In genomic region chr13:107553838-107554237, GRCh38 we compare ENCODE assay signal across 24 cellular contexts.
DNase-seq lines count a peak whose midpoint lies in the region; ATAC-seq and TF ChIP-seq lines count a peak whose summit lies in the region.
"Had no signal": no experiment of that assay in that cellular context is flagged by ENCODE, and none has a peak within 500 bp of the region (broad histone marks: within the 10 kb centered on the region; RNA-seq: fewer than 3 reads in every experiment).

No MANE protein-coding gene starts in this region.

- no peak overlapping the region; the same call in 1 of the 2 replicates for H3K27ac Mint-ChIP-seq in WTC11
- no peak overlapping the region for H3K27ac Mint-ChIP-seq in natural killer cell treated with Interleukin-12 subunit alpha and Interleukin-12 subunit beta and Interleukin-15 and Interleukin-18, amount 100 ng/mL, for 72 hours
- H3K27ac Mint-ChIP-seq: activated CD4-positive, alpha-beta T cell treated with anti-CD3 and anti-CD28 coated beads for 36 hours had no signal

- DNase-seq in BE2C (peak; percentile 70), NCI-H510A (lab: John Stamatoyannopoulos, UW) (peak; percentile 14), WTC11 (ENCODE audit: low spot score) (no peak), iris pigment epithelial cell (ENCODE audit: low read depth) (peak; percentile 40), cerebellar nuclear complex (lab: John Stamatoyannopoulos, UW) (no peak), 8988T (no peak)
- DNase-seq in natural killer cell treated with Interleukin-12 subunit alpha and Interleukin-12 subunit beta and Interleukin-15 and Interleukin-18, amount 100 ng/mL, for 72 hours (ENCODE audit: low spot score) = no peak
- DNase-seq: activated CD4-positive, alpha-beta T cell treated with anti-CD3 and anti-CD28 coated beads for 36 hours; activated effector memory CD4-positive, alpha-beta T cell treated with anti-CD3 and anti-CD28 coated beads, Interleukin-2, amount 50 U/mL, for 16 hours; activated T-cell treated with anti-CD3 and anti-CD28 coated beads for 4 hours; C1 segment of cervical spinal cord; Caco-2; DND-41; foreskin fibroblast; head of caudate nucleus; NCI-H2171; NCI-H526 treated with DMSO at 0.1 percent for 48 hours; stimulated activated CD4-positive, alpha-beta T cell treated with anti-CD3 and anti-CD28 coated beads, Interleukin-4, amount 100 ng/mL, for 1 hour; substantia nigra; T-helper 2 cell; upper lobe of left lung had no signal

- H3K36me3 Mint-ChIP-seq in WTC11 = no peaks in the 10 kb centered on the region
- no peaks in the 10 kb centered on the region for H3K36me3 Mint-ChIP-seq in natural killer cell treated with Interleukin-12 subunit alpha and Interleukin-12 subunit beta and Interleukin-15 and Interleukin-18, amount 100 ng/mL, for 72 hours

- TF ChIP-seq CTCF in BE2C (IDR thresholded peaks at IDR 0.05; ENCODE audit: low read depth, low read length) (no peak), WTC11 (IDR thresholded peaks at IDR 0.05) (no peak)

- no peaks in the 10 kb centered on the region; the same call in 1 of the 2 replicates for H3K4me1 Mint-ChIP-seq in WTC11
- no peaks in the 10 kb centered on the region for H3K4me1 Mint-ChIP-seq in natural killer cell treated with Interleukin-12 subunit alpha and Interleukin-12 subunit beta and Interleukin-15 and Interleukin-18, amount 100 ng/mL, for 72 hours (ENCODE audit: low read depth in 2 of 2)
- H3K4me1 Mint-ChIP-seq: activated CD4-positive, alpha-beta T cell treated with anti-CD3 and anti-CD28 coated beads for 36 hours had no signal

- H3K9me3 Mint-ChIP-seq in WTC11 = no peaks in the 10 kb centered on the region
- H3K9me3 Mint-ChIP-seq in natural killer cell treated with Interleukin-12 subunit alpha and Interleukin-12 subunit beta and Interleukin-15 and Interleukin-18, amount 100 ng/mL, for 72 hours = peaks cover 3% of the 10 kb centered on the region
- H3K9me3 Mint-ChIP-seq: neural crest cell had no signal

- no peaks in the 10 kb centered on the region for H3K27me3 Mint-ChIP-seq in WTC11 (ENCODE audit: low read depth)
- H3K27me3 Mint-ChIP-seq in natural killer cell treated with Interleukin-12 subunit alpha and Interleukin-12 subunit beta and Interleukin-15 and Interleukin-18, amount 100 ng/mL, for 72 hours = no peaks in the 10 kb centered on the region
- H3K27me3 Mint-ChIP-seq: activated CD4-positive, alpha-beta T cell treated with anti-CD3 and anti-CD28 coated beads for 36 hours had no signal

- POLR2A ChIA-PET in WTC11 (lab: Charles Lee) = no interaction called here

- ATAC-seq in WTC11 (peak; percentile 26), HG03342 (IDR thresholded peaks at IDR 0.05; ENCODE audit: unreplicated experiment) (no peak)
- no peak for ATAC-seq in natural killer cell treated with Interleukin-12 subunit alpha and Interleukin-12 subunit beta and Interleukin-15 and Interleukin-18, amount 100 ng/mL, for 72 hours
- ATAC-seq: activated CD4-positive, alpha-beta T cell treated with anti-CD3 and anti-CD28 coated beads for 36 hours had no signal

- H3K9me3 ChIP-seq in BE2C = no peaks in the 10 kb centered on the region
- H3K9me3 ChIP-seq: Caco-2, right atrium auricular region, upper lobe of left lung had no signal

- CTCF ChIA-PET in WTC11 (lab: Charles Lee) = no interaction called here

- no peak overlapping the region for H3K4me3 ChIP-seq in BE2C (ENCODE audit: low read depth, low read length)
- H3K4me3 ChIP-seq: right atrium auricular region, upper lobe of left lung had no signal

- no peaks in the 10 kb centered on the region for H3K27me3 ChIP-seq in BE2C
- H3K27me3 ChIP-seq: right atrium auricular region, upper lobe of left lung had no signal

- no peaks in the 10 kb centered on the region for H3K36me3 ChIP-seq in BE2C
- H3K36me3 ChIP-seq: right atrium auricular region, upper lobe of left lung had no signal

- H3K4me3 Mint-ChIP-seq in WTC11 = no peak overlapping the region
- no peak overlapping the region for H3K4me3 Mint-ChIP-seq in natural killer cell treated with Interleukin-12 subunit alpha and Interleukin-12 subunit beta and Interleukin-15 and Interleukin-18, amount 100 ng/mL, for 72 hours
- H3K4me3 Mint-ChIP-seq: activated CD4-positive, alpha-beta T cell treated with anti-CD3 and anti-CD28 coated beads for 36 hours; neural crest cell had no signal

- H3K4me1 ChIP-seq in BE2C = peaks cover 25% of the 10 kb centered on the region
- H3K4me1 ChIP-seq: Caco-2, right atrium auricular region, upper lobe of left lung had no signal

TF ChIP-seq in WTC11, 78 proteins besides CTCF, POLR2A, EP300 and RAD21:
- TF ChIP-seq MAX (CRISPR knock-in tag; IDR thresholded peaks at IDR 0.05) (no peak), JAZF1 (CRISPR knock-in tag; IDR thresholded peaks at IDR 0.05) (no peak), NR1H2 (CRISPR knock-in tag; IDR thresholded peaks at IDR 0.05) (no peak), CBFB (CRISPR knock-in tag; IDR thresholded peaks at IDR 0.05; ENCODE audit: low read depth) (no peak), EMX1 (CRISPR knock-in tag; IDR thresholded peaks at IDR 0.05) (no peak), RELA (CRISPR knock-in tag; IDR thresholded peaks at IDR 0.05; ENCODE audit: borderline replicate concordance) (no peak), MLX (CRISPR knock-in tag; IDR thresholded peaks at IDR 0.05) (no peak), TCF7 (CRISPR knock-in tag; IDR thresholded peaks at IDR 0.05; ENCODE audit: low read depth) (no peak), AR (CRISPR knock-in tag; IDR thresholded peaks at IDR 0.05) (no peak), ZSCAN18 (CRISPR knock-in tag; IDR thresholded peaks at IDR 0.05) (no peak), ATF3 (CRISPR knock-in tag; conservative IDR thresholded peaks at IDR 0.05) (no peak)

Comparison
In these comparisons a context has a peak if more than half of its experiments do, and no peak if none do; other contexts are left out.
1. DNase-seq: peak in BE2C (single experiment), NCI-H510A (single experiment) and iris pigment epithelial cell (single experiment); none in WTC11 (single experiment), cerebellar nuclear complex (0 of 2), 8988T (single experiment) and natural killer cell treated with Interleukin-12 subunit alpha and Interleukin-12 subunit beta and Interleukin-15 and Interleukin-18, amount 100 ng/mL, for 72 hours (single experiment).